Comparison of ENCODE assay signal across 11 cellular contexts in genomic region chr1:197761654-197762053, GRCh38. TPM values are rescaled to one million over a fixed set of nuclear protein-coding genes. Genes with fewer than 3 reads are reported as not detected.
DNase-seq lines count a peak whose midpoint lies in the region; ATAC-seq lines count a peak whose summit lies in the region.
"Had no signal": no experiment of that assay in that cellular context is flagged by ENCODE, and none has a peak within 500 bp of the region (broad histone marks: within the 10 kb centered on the region; RNA-seq: fewer than 3 reads in every experiment).

No MANE protein-coding gene starts in this region.

- H3K4me1 Mint-ChIP-seq in activated CD8-positive, alpha-beta memory T cell treated with anti-CD3 and anti-CD28 coated beads, Interleukin-2, amount 10 ng/mL, durations not matched to agents 7 days and 5 days, result peaks cover 29% of the 10 kb centered on the region
- H3K4me1 Mint-ChIP-seq in stimulated activated naive B cell treated with anti-CD40 and anti-IgM and Interleukin-4, amounts not matched to agents 10 μg/mL and 1 μg/mL and 100 μg/mL, for 72 hours, result peaks cover 5 to 11% of the 10 kb centered on the region in 2 donors

- CTCF ChIA-PET in activated CD8-positive, alpha-beta memory T cell treated with anti-CD3 and anti-CD28 coated beads, Interleukin-2, amount 10 ng/mL, durations not matched to agents 7 days and 5 days (lab: Charles Lee), result interaction anchor here (1.2 to 2.6 kb wide), 2 partner anchors 14 to 107 kb away, joined by 3 to 12 read pairs; partner anchors contain the start of gene DENND1B

- H3K4me3 Mint-ChIP-seq in activated CD8-positive, alpha-beta memory T cell treated with anti-CD3 and anti-CD28 coated beads, Interleukin-2, amount 10 ng/mL, durations not matched to agents 7 days and 5 days, result no peak overlapping the region
- no peak overlapping the region for H3K4me3 Mint-ChIP-seq in stimulated activated naive B cell treated with anti-CD40 and anti-IgM and Interleukin-4, amounts not matched to agents 10 μg/mL and 1 μg/mL and 100 μg/mL, for 72 hours
- H3K4me3 Mint-ChIP-seq: activated naive CD8-positive, alpha-beta T cell treated with anti-CD3 and anti-CD28 coated beads, Interleukin-2, amount 10 ng/mL, durations not matched to agents 7 days and 5 days; neural crest cell had no signal

- H3K27ac Mint-ChIP-seq in activated CD8-positive, alpha-beta memory T cell treated with anti-CD3 and anti-CD28 coated beads, Interleukin-2, amount 10 ng/mL, durations not matched to agents 7 days and 5 days, result peak overlapping the region; percentile 43
- no peak overlapping the region for H3K27ac Mint-ChIP-seq in stimulated activated naive B cell treated with anti-CD40 and anti-IgM and Interleukin-4, amounts not matched to agents 10 μg/mL and 1 μg/mL and 100 μg/mL, for 72 hours
- H3K27ac Mint-ChIP-seq: activated naive CD8-positive, alpha-beta T cell treated with anti-CD3 and anti-CD28 coated beads, Interleukin-2, amount 10 ng/mL, durations not matched to agents 7 days and 5 days had no signal

- intact Hi-C loops in sciatic nerve (cut with DNase I), result no loop called here

- peak; percentile 20 for ATAC-seq in activated CD8-positive, alpha-beta memory T cell treated with anti-CD3 and anti-CD28 coated beads, Interleukin-2, amount 10 ng/mL, durations not matched to agents 7 days and 5 days
- peak; percentile 73 for ATAC-seq in HG03025 (IDR thresholded peaks at IDR 0.05; ENCODE audit: low FRiP score, unreplicated experiment)
- ATAC-seq in stimulated activated naive B cell treated with anti-CD40 and anti-IgM and Interleukin-4, amounts not matched to agents 10 μg/mL and 1 μg/mL and 100 μg/mL, for 72 hours (replicated peaks), result peak; percentile 92 to 93
- ATAC-seq in sciatic nerve, result no peak

- peaks cover 38% of the 10 kb centered on the region for H3K36me3 Mint-ChIP-seq in activated CD8-positive, alpha-beta memory T cell treated with anti-CD3 and anti-CD28 coated beads, Interleukin-2, amount 10 ng/mL, durations not matched to agents 7 days and 5 days
- H3K36me3 Mint-ChIP-seq in stimulated activated naive B cell treated with anti-CD40 and anti-IgM and Interleukin-4, amounts not matched to agents 10 μg/mL and 1 μg/mL and 100 μg/mL, for 72 hours, result peaks cover 4 to 15% of the 10 kb centered on the region in 2 donors

- H3K9me3 Mint-ChIP-seq in activated CD8-positive, alpha-beta memory T cell treated with anti-CD3 and anti-CD28 coated beads, Interleukin-2, amount 10 ng/mL, durations not matched to agents 7 days and 5 days (ENCODE audit: low read depth), result no peaks in the 10 kb centered on the region
- H3K9me3 Mint-ChIP-seq in stimulated activated naive B cell treated with anti-CD40 and anti-IgM and Interleukin-4, amounts not matched to agents 10 μg/mL and 1 μg/mL and 100 μg/mL, for 72 hours, result no peaks in the 10 kb centered on the region
- H3K9me3 Mint-ChIP-seq: activated naive CD8-positive, alpha-beta T cell treated with anti-CD3 and anti-CD28 coated beads, Interleukin-2, amount 10 ng/mL, durations not matched to agents 7 days and 5 days; neural crest cell had no signal

- no peak for DNase-seq in activated CD8-positive, alpha-beta memory T cell treated with anti-CD3 and anti-CD28 coated beads, Interleukin-2, amount 10 ng/mL, durations not matched to agents 7 days and 5 days
- DNase-seq in activated CD8-positive, alpha-beta memory T cell treated with anti-CD3 and anti-CD28 coated beads, Interleukin-2, amount 50 U/mL, for 48 hours, result no peak
- DNase-seq in NOMO-1 treated with DMSO at 0.1 percent for 48 hours (lab: John Stamatoyannopoulos, UW; ENCODE audit: unreplicated experiment) (peak; percentile 89), NCI-H510A treated with DMSO at 0.1 percent for 48 hours (lab: John Stamatoyannopoulos, UW) (no peak), NCI-H2081 treated with DMSO at 0.1 percent for 48 hours (lab: John Stamatoyannopoulos, UW) (no peak), sciatic nerve (ENCODE audit: low spot score) (no peak)
- DNase-seq in stimulated activated naive B cell treated with anti-CD40 and anti-IgM and Interleukin-4, amounts not matched to agents 10 μg/mL and 1 μg/mL and 100 μg/mL, for 72 hours, result no peak
- DNase-seq: activated naive CD8-positive, alpha-beta T cell treated with anti-CD3 and anti-CD28 coated beads, Interleukin-2, amount 10 ng/mL, durations not matched to agents 7 days and 5 days; NK-92 treated with Interleukin-12 subunit alpha and Interleukin-12 subunit beta, amount 100 ng/mL, for 24 hours had no signal

- no peaks in the 10 kb centered on the region for H3K27me3 Mint-ChIP-seq in activated CD8-positive, alpha-beta memory T cell treated with anti-CD3 and anti-CD28 coated beads, Interleukin-2, amount 10 ng/mL, durations not matched to agents 7 days and 5 days
- H3K27me3 Mint-ChIP-seq in stimulated activated naive B cell treated with anti-CD40 and anti-IgM and Interleukin-4, amounts not matched to agents 10 μg/mL and 1 μg/mL and 100 μg/mL, for 72 hours, result no peaks in the 10 kb centered on the region
- H3K27me3 Mint-ChIP-seq: activated naive CD8-positive, alpha-beta T cell treated with anti-CD3 and anti-CD28 coated beads, Interleukin-2, amount 10 ng/mL, durations not matched to agents 7 days and 5 days had no signal

RNA-seq across cellular contexts. Expression of gene DENND1B, which starts 13.6 kb away (rescaled TPM):
- total RNA-seq in activated CD8-positive, alpha-beta memory T cell treated with anti-CD3 and anti-CD28 coated beads, Interleukin-2, amount 10 ng/mL, durations not matched to agents 7 days and 5 days, result 10 to 100 TPM; 29.5 to 30.3 TPM
- 16.6 TPM for total RNA-seq in sciatic nerve
